Comparison of ENCODE assay signal across 14 cellular contexts in genomic region chr19:55590621-55591020, GRCh38. TPM values are rescaled to one million over a fixed set of nuclear protein-coding genes. Genes with fewer than 3 reads are reported as not detected.
DNase-seq lines count a peak whose midpoint lies in the region; ATAC-seq and TF ChIP-seq lines count a peak whose summit lies in the region.
"Had no signal": no experiment of that assay in that cellular context is flagged by ENCODE, and none has a peak within 500 bp of the region (broad histone marks: within the 10 kb centered on the region; RNA-seq: fewer than 3 reads in every experiment).

No MANE protein-coding gene starts in this region.

- H3K4me1 Mint-ChIP-seq in activated T-cell treated with anti-CD3 and anti-CD28 coated beads, Interleukin-2, amount 50 U/mL, for 24 hours (ENCODE audit: low read depth): peaks cover 20% of the 10 kb centered on the region
- H3K4me1 Mint-ChIP-seq in activated CD8-positive, alpha-beta memory T cell treated with anti-CD3 and anti-CD28 coated beads, Interleukin-2, amount 10 ng/mL, durations not matched to agents 7 days and 5 days: peaks cover 9% of the 10 kb centered on the region

- CTCF ChIA-PET in activated CD8-positive, alpha-beta memory T cell treated with anti-CD3 and anti-CD28 coated beads, Interleukin-2, amount 10 ng/mL, durations not matched to agents 7 days and 5 days (lab: Charles Lee): no interaction called here

- H3K4me2 ChIP-seq in osteoblast (ENCODE audit: insufficient read depth, low read length): no peak overlapping the region

- H3K27ac ChIP-seq in osteoblast (ENCODE audit: low read depth, low read length) (no peak overlapping the region), stomach (no peak overlapping the region)
- H3K27ac ChIP-seq: foreskin keratinocyte, HL-60, right atrium auricular region had no signal

- no peak for TF ChIP-seq EP300 in stomach (IDR thresholded peaks at IDR 0.05)

- H3K27me3 ChIP-seq in MG63 (no peaks in the 10 kb centered on the region), osteoblast (ENCODE audit: insufficient read depth, low read length) (no peaks in the 10 kb centered on the region), stomach (peaks cover 0 to 12% (median 0%) of the 10 kb centered on the region in 3 donors)
- H3K27me3 ChIP-seq: foreskin keratinocyte, right atrium auricular region had no signal

- TF ChIP-seq CTCF in osteoblast (IDR thresholded peaks at IDR 0.05; ENCODE audit: extremely low read depth, low read depth, low read length): no peak
- no peak for TF ChIP-seq CTCF in stomach (IDR thresholded peaks at IDR 0.05)

- peaks cover 14% of the 10 kb centered on the region for H3K36me3 ChIP-seq in MG63
- peaks cover 11% of the 10 kb centered on the region for H3K36me3 ChIP-seq in osteoblast (ENCODE audit: insufficient read depth, low read length)
- H3K36me3 ChIP-seq in stomach: peaks cover 10 to 39% (median 34%) of the 10 kb centered on the region in 4 donors

- no peaks in the 10 kb centered on the region for H3K79me2 ChIP-seq in osteoblast (ENCODE audit: insufficient read depth, low read length)

- ATAC-seq in esophagus mucosa: no peak
- ATAC-seq in activated CD8-positive, alpha-beta memory T cell treated with anti-CD3 and anti-CD28 coated beads, Interleukin-2, amount 10 ng/mL, durations not matched to agents 7 days and 5 days: no peak
- ATAC-seq: foreskin keratinocyte had no signal

- no peaks in the 10 kb centered on the region for H3K9me3 Mint-ChIP-seq in activated T-cell treated with anti-CD3 and anti-CD28 coated beads, Interleukin-2, amount 50 U/mL, for 24 hours
- no peaks in the 10 kb centered on the region for H3K9me3 Mint-ChIP-seq in activated CD8-positive, alpha-beta memory T cell treated with anti-CD3 and anti-CD28 coated beads, Interleukin-2, amount 10 ng/mL, durations not matched to agents 7 days and 5 days (ENCODE audit: low read depth)

- peak; percentile 43 to 55 for DNase-seq in activated T-cell treated with anti-CD3 and anti-CD28 coated beads, Interleukin-2, amount 50 U/mL, for 48 hours
- no peak for DNase-seq in activated T-cell treated with anti-CD3 and anti-CD28 coated beads, Interleukin-2, amount 50 U/mL, for 24 hours
- DNase-seq in MG63 (peak; percentile 29), SW480 (ENCODE audit: low spot score) (peak; percentile 55), osteoblast (ENCODE audit: insufficient read length, low spot score, missing footprints) (peak; percentile 80), stomach (no peak)
- no peak for DNase-seq in activated CD8-positive, alpha-beta memory T cell treated with anti-CD3 and anti-CD28 coated beads, Interleukin-2, amount 10 ng/mL, durations not matched to agents 7 days and 5 days
- DNase-seq: amygdala, foreskin keratinocyte, NCI-H1092 had no signal

- H4K20me1 ChIP-seq in osteoblast (ENCODE audit: insufficient read depth, low read length): no peaks in the 10 kb centered on the region

- no peak for TF ChIP-seq POLR2A in stomach (IDR thresholded peaks at IDR 0.05)

- H3K4me1 ChIP-seq in osteoblast (ENCODE audit: insufficient read depth, low read length) (peaks cover 12% of the 10 kb centered on the region), stomach (peaks cover 13 to 23% (median 20%) of the 10 kb centered on the region in 4 donors)
- H3K4me1 ChIP-seq: foreskin keratinocyte had no signal

- H3K27me3 Mint-ChIP-seq in activated T-cell treated with anti-CD3 and anti-CD28 coated beads, Interleukin-2, amount 50 U/mL, for 24 hours: no peaks in the 10 kb centered on the region
- peaks cover 15% of the 10 kb centered on the region for H3K27me3 Mint-ChIP-seq in activated CD8-positive, alpha-beta memory T cell treated with anti-CD3 and anti-CD28 coated beads, Interleukin-2, amount 10 ng/mL, durations not matched to agents 7 days and 5 days

- no peak overlapping the region for H2AFZ ChIP-seq in osteoblast (ENCODE audit: low read length)

- no peaks in the 10 kb centered on the region for H3K9me3 ChIP-seq in MG63
- H3K9me3 ChIP-seq in osteoblast (ENCODE audit: low read depth, low read length): no peaks in the 10 kb centered on the region
- no peaks in the 10 kb centered on the region for H3K9me3 ChIP-seq in stomach
- H3K9me3 ChIP-seq: right atrium auricular region had no signal

- H3K27ac Mint-ChIP-seq in activated T-cell treated with anti-CD3 and anti-CD28 coated beads, Interleukin-2, amount 50 U/mL, for 24 hours: no peak overlapping the region
- no peak overlapping the region for H3K27ac Mint-ChIP-seq in activated CD8-positive, alpha-beta memory T cell treated with anti-CD3 and anti-CD28 coated beads, Interleukin-2, amount 10 ng/mL, durations not matched to agents 7 days and 5 days
- H3K27ac Mint-ChIP-seq: CD4-positive, CD25-positive, alpha-beta regulatory T cell had no signal

- peaks cover 27% of the 10 kb centered on the region for H3K36me3 Mint-ChIP-seq in activated T-cell treated with anti-CD3 and anti-CD28 coated beads, Interleukin-2, amount 50 U/mL, for 24 hours (ENCODE audit: low read depth)
- peaks cover 13% of the 10 kb centered on the region for H3K36me3 Mint-ChIP-seq in activated CD8-positive, alpha-beta memory T cell treated with anti-CD3 and anti-CD28 coated beads, Interleukin-2, amount 10 ng/mL, durations not matched to agents 7 days and 5 days

- no peak overlapping the region for H3K4me3 Mint-ChIP-seq in activated T-cell treated with anti-CD3 and anti-CD28 coated beads, Interleukin-2, amount 50 U/mL, for 24 hours
- H3K4me3 Mint-ChIP-seq in activated CD8-positive, alpha-beta memory T cell treated with anti-CD3 and anti-CD28 coated beads, Interleukin-2, amount 10 ng/mL, durations not matched to agents 7 days and 5 days: no peak overlapping the region

- intact Hi-C loops in stomach (cut with DNase I; ENCODE audit: low total_unique reads): no loop called here

- 72 to 79% (median 77%) methylated on average over 10 of the region's 10 CpGs for WGBS in stomach, 5 donors

- H3K4me3 ChIP-seq in MG63: no peak overlapping the region
- H3K4me3 ChIP-seq in osteoblast (ENCODE audit: insufficient read depth, low read length): no peak overlapping the region
- no peak overlapping the region for H3K4me3 ChIP-seq in stomach
- H3K4me3 ChIP-seq: right atrium auricular region had no signal

RNA-seq across cellular contexts. Expression of gene FIZ1, which starts 8.7 kb away (rescaled TPM):
- 2.9 and 4.0 TPM in 2 replicates for total RNA-seq in MG63 (2014; rRNA removed; shearing (Covaris generic); ENCODE audit: low replicate concordance)
- 2.9 and 3.6 TPM in 2 replicates for total RNA-seq in osteoblast
- total RNA-seq in esophagus mucosa: 7.1 TPM
- 10 to 100 TPM in 1 of 5 donors, 1 to 10 TPM in 3, not detected in 1; 4.0 to 16.8 (median 6.7) TPM for total RNA-seq in stomach
- 10 to 100 TPM in 1 of 3 donors, 1 to 10 TPM in 2; 8.7 to 10.8 (median 9.4) TPM for polyA plus RNA-seq in stomach
- 10 to 100 TPM; 13.0 to 15.7 TPM for total RNA-seq in activated CD8-positive, alpha-beta memory T cell treated with anti-CD3 and anti-CD28 coated beads, Interleukin-2, amount 10 ng/mL, durations not matched to agents 7 days and 5 days

RNA-seq across cellular contexts. Expression of gene ZNF524, which starts 9.5 kb away (rescaled TPM):
- total RNA-seq in MG63 (2014; rRNA removed; shearing (Covaris generic); ENCODE audit: low replicate concordance): 7.9 and 22.4 TPM in 2 replicates
- total RNA-seq in osteoblast (11.2 TPM in 2 replicates), esophagus mucosa (20.1 TPM), stomach (10 to 100 TPM in 3 of 5 donors, 1 to 10 TPM in 2; 2.9 to 54.3 (median 17.4) TPM)
- 10 to 100 TPM; 61.3 to 70.7 (median 68.9) TPM for polyA plus RNA-seq in stomach
- total RNA-seq in activated CD8-positive, alpha-beta memory T cell treated with anti-CD3 and anti-CD28 coated beads, Interleukin-2, amount 10 ng/mL, durations not matched to agents 7 days and 5 days: 10 to 100 TPM; 26.5 to 30.2 TPM

RNA-seq across cellular contexts. Expression of gene ZNF579, which starts 10.0 kb away (rescaled TPM):
- total RNA-seq in MG63 (2014; rRNA removed; shearing (Covaris generic); ENCODE audit: low replicate concordance): 7.2 and 8.6 TPM in 2 replicates
- 6.9 and 7.4 TPM in 2 replicates for total RNA-seq in osteoblast
- 3.4 TPM for total RNA-seq in esophagus mucosa
- 10 to 100 TPM in 1 of 5 donors, 1 to 10 TPM in 4; 3.1 to 12.1 (median 5.1) TPM for total RNA-seq in stomach
- 10 to 100 TPM; 10.8 to 13.0 (median 11.0) TPM for polyA plus RNA-seq in stomach
- total RNA-seq in activated CD8-positive, alpha-beta memory T cell treated with anti-CD3 and anti-CD28 coated beads, Interleukin-2, amount 10 ng/mL, durations not matched to agents 7 days and 5 days: 1 to 10 TPM; 5.6 to 7.5 TPM

RNA-seq across cellular contexts. Expression of gene ZNF865, which starts 14.8 kb away (rescaled TPM):
- 0.66 and 0.69 TPM in 2 replicates for total RNA-seq in MG63 (2014; rRNA removed; shearing (Covaris generic); ENCODE audit: low replicate concordance)
- total RNA-seq in osteoblast: 1.4 and 1.5 TPM in 2 replicates
- total RNA-seq in esophagus mucosa: 5.3 TPM
- total RNA-seq in stomach: 10 to 100 TPM in 3 of 5 donors, 1 to 10 TPM in 2; 1.3 to 60.5 (median 11.6) TPM
- polyA plus RNA-seq in stomach: 1 to 10 TPM; 5.3 to 6.3 (median 6.1) TPM
- 10 to 100 TPM; 14.4 to 16.7 TPM for total RNA-seq in activated CD8-positive, alpha-beta memory T cell treated with anti-CD3 and anti-CD28 coated beads, Interleukin-2, amount 10 ng/mL, durations not matched to agents 7 days and 5 days

RNA-seq across cellular contexts. Expression of gene ZNF784, which starts 33.7 kb away (rescaled TPM):
- total RNA-seq in MG63 (2014; rRNA removed; shearing (Covaris generic); ENCODE audit: low replicate concordance): 9.0 and 12.6 TPM in 2 replicates
- 6.5 and 8.7 TPM in 2 replicates for total RNA-seq in osteoblast
- total RNA-seq in esophagus mucosa: 3.8 TPM
- total RNA-seq in stomach: 10 to 100 TPM in 1 of 5 donors, 1 to 10 TPM in 3, not detected in 1; 1.8 to 15.1 (median 4.6) TPM
- 1 to 10 TPM; 4.2 to 6.0 (median 5.9) TPM for polyA plus RNA-seq in stomach
- 1 to 10 TPM; 5.1 to 7.3 TPM for total RNA-seq in activated CD8-positive, alpha-beta memory T cell treated with anti-CD3 and anti-CD28 coated beads, Interleukin-2, amount 10 ng/mL, durations not matched to agents 7 days and 5 days

Comparison
In these comparisons a context has a peak if more than half of its experiments do, and no peak if none do; other contexts are left out.
1. DNase-seq: peak in activated T-cell treated with anti-CD3 and anti-CD28 coated beads, Interleukin-2, amount 50 U/mL, for 48 hours (2 of 2), MG63 (single experiment), SW480 (single experiment) and osteoblast (single experiment); none in activated T-cell treated with anti-CD3 and anti-CD28 coated beads, Interleukin-2, amount 50 U/mL, for 24 hours (single experiment), stomach (single experiment) and activated CD8-positive, alpha-beta memory T cell treated with anti-CD3 and anti-CD28 coated beads, Interleukin-2, amount 10 ng/mL, durations not matched to agents 7 days and 5 days (single experiment).